ENCODE assay signal across 16 cellular contexts in the genomic region with DNA sequence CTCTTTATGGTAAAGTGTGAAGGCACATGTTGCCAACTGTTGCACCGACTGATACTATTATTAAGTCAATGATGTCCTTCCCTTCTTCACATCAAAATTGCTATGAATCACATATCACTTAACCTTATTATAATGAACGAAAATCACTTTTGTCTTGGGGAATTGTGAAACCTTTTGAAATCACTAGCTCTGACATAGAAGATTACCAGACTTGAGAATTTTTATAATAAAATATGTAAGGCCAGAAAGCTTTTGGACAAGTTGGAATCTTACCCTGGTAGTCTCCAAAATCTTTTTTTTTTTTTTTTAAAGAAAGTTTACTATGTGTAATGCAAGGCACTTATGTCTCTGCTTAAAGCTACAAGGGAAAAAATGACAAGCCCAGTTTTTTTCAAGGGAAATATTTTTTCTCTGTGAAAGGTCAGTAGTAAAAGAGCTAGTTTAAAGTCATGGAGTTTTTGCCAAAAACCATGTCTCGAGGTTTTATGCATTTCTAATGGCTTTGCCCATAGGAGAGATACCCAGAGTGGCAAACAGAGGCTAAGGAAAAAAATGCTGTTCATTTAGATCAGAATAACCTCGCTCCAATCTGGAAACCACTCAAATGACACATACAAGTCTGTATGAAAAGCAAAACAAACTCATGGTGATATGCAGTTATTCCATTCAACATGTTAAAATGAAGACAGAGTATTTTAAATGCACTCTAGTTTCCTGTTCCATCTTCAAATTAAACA. TPM values are rescaled to one million over a fixed set of nuclear protein-coding genes. Genes with fewer than 3 reads are reported as not detected.
A peak's percentile ranks its signal among the peaks of the same experiment; 100 is the strongest.
DNase-seq lines count a peak whose midpoint lies in the region; ATAC-seq and TF ChIP-seq lines count a peak whose summit lies in the region.
"Had no signal": no experiment of that assay in that cellular context is flagged by ENCODE, and none has a peak within 500 bp of the region (broad histone marks: within the 10 kb centered on the region; RNA-seq: fewer than 3 reads in every experiment).

No MANE protein-coding gene starts in this region.

- in situ Hi-C loops in astrocyte of the spinal cord (cut with HindIII; ENCODE audit: low sequenced_read_pairs): no loop called here

- CTCF ChIA-PET in AG04449 (lab: Yijun Ruan, JAX) (interaction anchor here (1.0 to 2.2 kb wide), 4 partner anchors 14 to 202 kb away, joined by 3 to 12 read pairs (median 4); no protein-coding TSS in a partner anchor), T-cell (lab: Charles Lee) (interaction anchor here in 1 of 2 donors (0.6 kb wide), 1 partner anchor 1891 kb away, joined by 6 read pairs; no protein-coding TSS in a partner anchor)

- ATAC-seq in GM18520 (IDR thresholded peaks at IDR 0.05; ENCODE audit: unreplicated experiment) (no peak), T-cell (replicated peaks in 1 of 4) (no peak)

- H3K4me1 Mint-ChIP-seq in HFFc6 (ENCODE audit: low read depth) (peaks cover 56% of the 10 kb centered on the region), T-cell (peaks cover 8 to 9% (median 9%) of the 10 kb centered on the region in 3 donors)

- H3K27me3 Mint-ChIP-seq in HFFc6 (ENCODE audit: insufficient read depth) (peaks cover 2% of the 10 kb centered on the region; the same call in 1 of the 2 replicates), T-cell (no peaks in the 10 kb centered on the region)
- H3K27me3 Mint-ChIP-seq: activated naive CD8-positive, alpha-beta T cell treated with anti-CD3 and anti-CD28 coated beads, Interleukin-2, amount 10 ng/mL, durations not matched to agents 7 days and 5 days; progenitor cell of endocrine pancreas had no signal

- H3K9me3 Mint-ChIP-seq in HFFc6 (no peaks in the 10 kb centered on the region), T-cell (no peaks in the 10 kb centered on the region)
- H3K9me3 Mint-ChIP-seq: activated naive CD8-positive, alpha-beta T cell treated with anti-CD3 and anti-CD28 coated beads, Interleukin-2, amount 10 ng/mL, durations not matched to agents 7 days and 5 days had no signal

- no peaks in the 10 kb centered on the region for H3K27me3 ChIP-seq in neutrophil
- H3K27me3 ChIP-seq: MG63, SJCRH30, uterus had no signal

- H3K4me3 Mint-ChIP-seq in HFFc6 (peak overlapping the region; percentile 73), T-cell (no peak overlapping the region)
- H3K4me3 Mint-ChIP-seq: activated naive CD8-positive, alpha-beta T cell treated with anti-CD3 and anti-CD28 coated beads, Interleukin-2, amount 10 ng/mL, durations not matched to agents 7 days and 5 days had no signal

- H3K27ac Mint-ChIP-seq in HFFc6 (peak overlapping the region; percentile 99), T-cell (no peak overlapping the region)
- H3K27ac Mint-ChIP-seq: activated naive CD8-positive, alpha-beta T cell treated with anti-CD3 and anti-CD28 coated beads, Interleukin-2, amount 10 ng/mL, durations not matched to agents 7 days and 5 days; progenitor cell of endocrine pancreas had no signal

- no peaks in the 10 kb centered on the region for H3K9me3 ChIP-seq in neutrophil
- H3K9me3 ChIP-seq: HAP-1, MG63, SJCRH30, uterus had no signal

- DNase-seq in AG04449 (ENCODE audit: low read depth, low spot score) (peak; percentile 33), HFFc6 (peak; percentile 46), astrocyte of the spinal cord (ENCODE audit: low read depth, low spot score) (peak; percentile 72), SW 1271 (lab: John Stamatoyannopoulos, UW) (no peak), SK-N-DZ (ENCODE audit: low spot score) (no peak), T-cell (no peak)
- DNase-seq: activated naive CD8-positive, alpha-beta T cell treated with anti-CD3 and anti-CD28 coated beads, Interleukin-2, amount 10 ng/mL, durations not matched to agents 7 days and 5 days; dermis blood vessel endothelial cell; GDM1; MG63; SJCRH30; uterus had no signal

- no peak for TF ChIP-seq CTCF in AG04449 (IDR thresholded peaks at IDR 0.05; ENCODE audit: insufficient read depth, low read length, missing control alignments)
- no peak for TF ChIP-seq CTCF in HFFc6 (IDR thresholded peaks at IDR 0.05)
- no peak for TF ChIP-seq CTCF in astrocyte of the spinal cord (IDR thresholded peaks at IDR 0.05; ENCODE audit: low read depth, low read length)
- no peak for TF ChIP-seq CTCF in neutrophil (IDR thresholded peaks at IDR 0.05)

- POLR2A ChIA-PET in AG04449 (lab: Yijun Ruan, JAX): interaction anchor here (0.7 kb wide), 1 partner anchor 90 kb away, joined by 3 read pairs; no protein-coding TSS in a partner anchor
- POLR2A ChIA-PET in T-cell (lab: Charles Lee): no interaction called here

- no peak overlapping the region for H3K4me3 ChIP-seq in AG04449 (ENCODE audit: low read depth, low read length)
- H3K4me3 ChIP-seq in astrocyte of the spinal cord (ENCODE audit: low read depth, low read length): no peak overlapping the region
- H3K4me3 ChIP-seq in neutrophil (ENCODE audit: low read depth in 1 of 2, low read length in 1 of 2): no peak overlapping the region
- H3K4me3 ChIP-seq: HAP-1, MG63, SJCRH30, uterus had no signal

- H3K36me3 Mint-ChIP-seq in HFFc6 (ENCODE audit: low read depth) (peaks cover 8% of the 10 kb centered on the region), T-cell (peaks cover 29% of the 10 kb centered on the region)

- H3K27ac ChIP-seq in neutrophil: peak overlapping the region; percentile 82
- H3K27ac ChIP-seq: SJCRH30 had no signal

- peaks cover 50 to 55% of the 10 kb centered on the region in 2 experiments for H3K4me1 ChIP-seq in neutrophil (ENCODE audit: control insufficient read depth in 1 of 2, insufficient read depth in 1 of 2, low read depth in 1 of 2, low read length in 1 of 2)
- H3K4me1 ChIP-seq: HAP-1, SJCRH30, uterus had no signal

- H3K36me3 ChIP-seq in neutrophil: peaks cover 55% of the 10 kb centered on the region
- H3K36me3 ChIP-seq: HAP-1, MG63, SJCRH30, uterus had no signal

RNA-seq across cellular contexts. Expression of a gene that starts 36.7 kb away (rescaled TPM):
- 10 to 100 TPM; 29.9 to 38.6 (median 32.3) TPM for total RNA-seq in HFFc6 (2021; fragmentation: NEBNext Ultra II Directional; extraction: Animal tissue kit (Norgen Biotek cat#: 25700))
- polyA plus RNA-seq in SK-N-DZ (2014; cell fraction: cytosol; rRNA removed): 14.0 and 16.7 TPM in 2 replicates
- polyA plus RNA-seq in SK-N-DZ (2014; cell fraction: nucleus; rRNA removed): 15.9 and 17.3 TPM in 2 replicates
- total RNA-seq in T-cell: 10 to 100 TPM; 21.0 to 44.1 (median 39.1) TPM

Comparison
In these comparisons a context has a peak if more than half of its experiments do, and no peak if none do; other contexts are left out.
1. DNase-seq: peak in AG04449 (single experiment), HFFc6 (single experiment) and astrocyte of the spinal cord (single experiment); none in SW 1271 (0 of 2), SK-N-DZ (single experiment) and T-cell (0 of 34).